16 cellular contexts compared by ENCODE assay signal in the genomic region with DNA sequence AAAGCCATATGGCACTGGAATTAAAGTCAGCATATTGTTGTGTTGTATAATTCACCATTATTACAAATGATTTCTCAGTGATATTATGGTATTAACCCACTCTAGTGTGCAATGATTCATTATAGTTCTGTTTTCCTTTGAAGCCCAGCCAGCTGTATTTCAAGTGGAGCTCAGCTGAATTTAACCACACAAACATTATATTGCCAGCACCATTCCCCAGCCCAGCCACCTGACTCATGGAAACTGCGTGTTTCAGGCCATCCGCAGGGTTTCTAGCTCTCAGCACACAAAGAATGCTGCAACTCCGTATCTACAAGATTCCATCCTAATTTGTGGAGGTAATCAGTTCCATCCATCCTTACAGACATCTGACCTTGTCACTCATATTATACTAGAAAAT.
DNase-seq lines count a peak whose midpoint lies in the region; ATAC-seq and TF ChIP-seq lines count a peak whose summit lies in the region.
"Had no signal": no experiment of that assay in that cellular context is flagged by ENCODE, and none has a peak within 500 bp of the region (broad histone marks: within the 10 kb centered on the region; RNA-seq: fewer than 3 reads in every experiment).

No MANE protein-coding gene starts in this region.

- TF ChIP-seq CTCF in RWPE2 (IDR thresholded peaks at IDR 0.05; ENCODE audit: poor library complexity, severe bottlenecking), result no peak

- no peak overlapping the region for H3K4me3 ChIP-seq in RWPE2 (ENCODE audit: severe bottlenecking)
- H3K4me3 ChIP-seq: GM23338 had no signal

- H3K4me1 ChIP-seq in RWPE2 (ENCODE audit: insufficient read depth, poor library complexity, severe bottlenecking), result no peaks in the 10 kb centered on the region

- no peaks in the 10 kb centered on the region for H3K27me3 ChIP-seq in RWPE2 (ENCODE audit: insufficient read depth, poor library complexity, severe bottlenecking)

- no peaks in the 10 kb centered on the region for H3K9me3 ChIP-seq in RWPE2 (ENCODE audit: severe bottlenecking)

- DNase-seq in DMS53 treated with DMSO at 0.1 percent for 48 hours (lab: John Stamatoyannopoulos, UW; ENCODE audit: unreplicated experiment), result peak; percentile 81
- DNase-seq in NCI-H2029 (lab: John Stamatoyannopoulos, UW), result peak; percentile 59
- DNase-seq in RWPE2 (ENCODE audit: low spot score), result no peak
- DNase-seq in left kidney (ENCODE audit: low read depth, low spot score), result peak; percentile 6
- DNase-seq in NAMALWA (ENCODE audit: low spot score), result no peak
- DNase-seq in stimulated activated CD8-positive, alpha-beta memory T cell treated with anti-CD3 and anti-CD28 coated beads, Interleukin-4, amount 100 ng/mL, for 48 hours, result no peak
- DNase-seq in activated CD8-positive, alpha-beta memory T cell treated with anti-CD3 and anti-CD28 coated beads, Interleukin-2, amount 50 U/mL, for 4 hours, result no peak
- DNase-seq: activated T-cell treated with anti-CD3 and anti-CD28 coated beads for 4 hours; midbrain; NCI-H1048; SIG-M5; stimulated activated CD4-positive, alpha-beta T cell treated with anti-CD3 and anti-CD28 coated beads, Interleukin-4, amount 100 ng/mL, for 24 hours; stimulated activated naive CD8-positive, alpha-beta T cell treated with anti-CD3 and anti-CD28 coated beads, Interleukin-15, amount 100 ng/mL, for 72 hours had no signal

- ATAC-seq in RWPE2 (ENCODE audit: low read depth) (peak; percentile 27; the same call in 1 of the 3 replicates), GM21528 (IDR thresholded peaks at IDR 0.05; ENCODE audit: low FRiP score, unreplicated experiment) (no peak)
- ATAC-seq: GM23338; stimulated activated naive CD8-positive, alpha-beta T cell treated with anti-CD3 and anti-CD28 coated beads, Interleukin-15, amount 100 ng/mL, for 72 hours had no signal

- H3K36me3 ChIP-seq in RWPE2 (ENCODE audit: low read depth), result no peaks in the 10 kb centered on the region

- H3K27ac ChIP-seq in RWPE2 (ENCODE audit: poor library complexity, severe bottlenecking), result no peak overlapping the region
- H3K27ac ChIP-seq: VCaP had no signal

Comparison
In these comparisons a context has a peak if more than half of its experiments do, and no peak if none do; other contexts are left out.
1. DNase-seq: peak in DMS53 treated with DMSO at 0.1 percent for 48 hours (single experiment), NCI-H2029 (single experiment) and left kidney (single experiment); none in RWPE2 (single experiment), NAMALWA (single experiment), stimulated activated CD8-positive, alpha-beta memory T cell treated with anti-CD3 and anti-CD28 coated beads, Interleukin-4, amount 100 ng/mL, for 48 hours (single experiment) and activated CD8-positive, alpha-beta memory T cell treated with anti-CD3 and anti-CD28 coated beads, Interleukin-2, amount 50 U/mL, for 4 hours (single experiment).